ENCODE assay signal across 17 cellular contexts in the genomic region with DNA sequence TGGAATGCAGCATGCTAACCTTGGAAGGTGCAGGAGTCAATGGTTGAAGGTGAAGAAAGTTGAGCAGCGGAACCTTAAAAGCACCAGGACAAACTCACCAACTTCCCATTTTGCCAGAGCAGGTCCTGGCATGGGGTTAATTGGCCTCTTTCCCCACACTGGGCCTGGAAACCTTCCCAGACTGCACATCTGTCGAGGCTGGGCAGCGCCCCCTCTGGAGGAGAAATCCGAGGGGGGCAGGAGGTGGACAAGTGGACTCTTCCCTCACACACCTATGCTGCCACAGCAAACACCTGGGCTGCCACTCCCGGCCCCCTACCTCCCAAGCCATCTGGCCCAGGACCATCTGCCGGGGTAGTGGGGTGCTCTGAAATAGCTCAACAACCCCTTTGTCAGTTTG.
DNase-seq lines count a peak whose midpoint lies in the region; ATAC-seq and TF ChIP-seq lines count a peak whose summit lies in the region.
"Had no signal": no experiment of that assay in that cellular context is flagged by ENCODE, and none has a peak within 500 bp of the region (broad histone marks: within the 10 kb centered on the region; RNA-seq: fewer than 3 reads in every experiment).

No MANE protein-coding gene starts in this region.

- H2BK5ac ChIP-seq in H9 (ENCODE audit: insufficient read length, low read length): no peak overlapping the region

- no peak overlapping the region for H2BK12ac ChIP-seq in H9 (ENCODE audit: insufficient read length, low read depth, low read length)

- H2BK15ac ChIP-seq in H9 (ENCODE audit: low read depth, low read length): no peak overlapping the region

- H3K27ac Mint-ChIP-seq in H9: no peak overlapping the region
- H3K27ac Mint-ChIP-seq: CD4-positive, CD25-positive, alpha-beta regulatory T cell; HFFc6 had no signal

- H3K27ac ChIP-seq in H9 (ENCODE audit: insufficient read length, low read depth, low read length) (no peak overlapping the region), transverse colon (no peak overlapping the region)

- no peak overlapping the region for H3K56ac ChIP-seq in H9 (ENCODE audit: insufficient read length, low read depth, low read length)

- TF ChIP-seq POLR2A in transverse colon (IDR thresholded peaks at IDR 0.05): no peak

- WGBS in H9 (ENCODE audit: extremely low coverage, insufficient read length, low lambda C conversion rate): no CpG with 5 or more reads among the region's 6 CpGs
- WGBS in transverse colon (ENCODE audit: low coverage in 1 of 2), 2 donors: 40 to 51% methylated on average over 1 to 6 of the region's 6 CpGs

- H3K79me1 ChIP-seq in H9 (ENCODE audit: insufficient read depth, low read depth, low read length, poor library complexity, severe bottlenecking): no peaks in the 10 kb centered on the region

- peaks cover 6 to 13% of the 10 kb centered on the region in 2 experiments for H3K4me1 Mint-ChIP-seq in H9
- H3K4me1 Mint-ChIP-seq: CD4-positive, CD25-positive, alpha-beta regulatory T cell had no signal

- DNase-seq in DMS 273 treated with DMSO at 0.1 percent for 48 hours (lab: John Stamatoyannopoulos, UW): peak; percentile 75
- no peak for DNase-seq in H9
- DNase-seq in cerebellar cortex (ENCODE audit: low spot score): peak; percentile 14
- DNase-seq in iPS-NIHi7 (ENCODE audit: extremely low spot score): peak; percentile 31
- no peak for DNase-seq in transverse colon
- DNase-seq: ACHN; CD4-positive, CD25-positive, alpha-beta regulatory T cell; DMS79; HFFc6; KG1; NCI-H1417; NCI-H2029 treated with DMSO at 0.1 percent for 48 hours; NCI-H226; SIG-M5 had no signal

- H3K23ac ChIP-seq in H9 (ENCODE audit: insufficient read length, low read depth, low read length): no peak overlapping the region

- no peak overlapping the region for H2AFZ ChIP-seq in H9 (ENCODE audit: low read length)

- H3K36me3 Mint-ChIP-seq in H9 (ENCODE audit: insufficient read depth in 1 of 3, low read depth in 3 of 3): no peaks in the 10 kb centered on the region
- H3K36me3 Mint-ChIP-seq: CD4-positive, CD25-positive, alpha-beta regulatory T cell had no signal

- no peak overlapping the region for H4K8ac ChIP-seq in H9 (replicated peaks; ENCODE audit: insufficient read length, low read depth, low read length)

- no peaks in the 10 kb centered on the region for H3K36me3 ChIP-seq in transverse colon
- H3K36me3 ChIP-seq: MG63 had no signal

- H4K20me1 ChIP-seq in H9 (ENCODE audit: control insufficient read depth, insufficient read depth, insufficient read length): no peaks in the 10 kb centered on the region

- no peak overlapping the region for H3T11ph ChIP-seq in H9 (ENCODE audit: low read length)

- ATAC-seq in GM19395 (IDR thresholded peaks at IDR 0.05; ENCODE audit: unreplicated experiment) (no peak), HG02840 (IDR thresholded peaks at IDR 0.05; ENCODE audit: low FRiP score, unreplicated experiment) (no peak)

- H3K23me2 ChIP-seq in H9 (ENCODE audit: insufficient read length, low read depth, low read length, poor library complexity, severe bottlenecking): no peaks in the 10 kb centered on the region

- no peak overlapping the region for H2BK120ac ChIP-seq in H9 (ENCODE audit: low read depth, low read length, poor library complexity, severe bottlenecking)

- H2BK20ac ChIP-seq in H9 (ENCODE audit: low read depth, low read length, poor library complexity, severe bottlenecking): no peak overlapping the region

- H3K9me3 Mint-ChIP-seq in H9: no peaks in the 10 kb centered on the region

- no peaks in the 10 kb centered on the region; the same call in none of the 2 replicates for H3K27me3 Mint-ChIP-seq in H9 (ENCODE audit: low read depth)
- H3K27me3 Mint-ChIP-seq: CD4-positive, CD25-positive, alpha-beta regulatory T cell had no signal

- no peak overlapping the region for H3K4me3 Mint-ChIP-seq in H9
- H3K4me3 Mint-ChIP-seq: CD4-positive, CD25-positive, alpha-beta regulatory T cell; HFFc6 had no signal

- no peak overlapping the region for H4K91ac ChIP-seq in H9 (ENCODE audit: insufficient read length, low read depth, low read length)

- no peak overlapping the region for H3K9ac ChIP-seq in H9 (ENCODE audit: extremely low read depth, insufficient read length, low read length)

- no peaks in the 10 kb centered on the region for H3K79me2 ChIP-seq in H9 (ENCODE audit: insufficient read depth, low read length)

- in situ Hi-C loops in transverse colon (cut with MboI; ENCODE audit: low pct_ligation_motif_present in 1 of 4, low pct_unique_long_range_greater_than_20kb in 1 of 4, low sequenced_read_pairs in 3 of 4): no loop called here

- no peak overlapping the region for H3K18ac ChIP-seq in H9 (ENCODE audit: insufficient read length, low read depth, low read length)

- H2AK5ac ChIP-seq in H9 (ENCODE audit: insufficient read length, low read length): no peak overlapping the region

- H3K27me3 ChIP-seq in H9 (ENCODE audit: insufficient read depth, low read length) (no peaks in the 10 kb centered on the region), transverse colon (peaks cover 3% of the 10 kb centered on the region)
- H3K27me3 ChIP-seq: MG63 had no signal

- TF ChIP-seq CTCF in H9 (conservative IDR thresholded peaks at IDR 0.05) (peak; percentile 21; the same call in 1 of the 3 replicates), transverse colon (IDR thresholded peaks at IDR 0.05) (no peak)

- no peak overlapping the region for H3K4ac ChIP-seq in H9 (ENCODE audit: low read depth, low read length)

- H4K5ac ChIP-seq in H9 (ENCODE audit: insufficient read length, low read depth, low read length): no peak overlapping the region

- H3K4me3 ChIP-seq in transverse colon: no peak overlapping the region
- H3K4me3 ChIP-seq: MG63 had no signal

- TF ChIP-seq EP300 in transverse colon (IDR thresholded peaks at IDR 0.05; ENCODE audit: low read depth): no peak

- no peak overlapping the region for H3K4me2 ChIP-seq in H9 (ENCODE audit: insufficient read depth, insufficient read length, low read length)

- H3K9me3 ChIP-seq in H9 (ENCODE audit: control insufficient read depth, low read depth, low read length): no peaks in the 10 kb centered on the region
- H3K9me3 ChIP-seq in transverse colon: no peaks in the 10 kb centered on the region
- H3K9me3 ChIP-seq: MG63 had no signal

- H3K4me1 ChIP-seq in H9 (ENCODE audit: insufficient read depth, low read length) (no peaks in the 10 kb centered on the region), transverse colon (no peaks in the 10 kb centered on the region)

- H3K14ac ChIP-seq in H9 (ENCODE audit: insufficient read depth, low read length): no peak overlapping the region

- intact Hi-C loops in transverse colon (cut with DNase I; ENCODE audit: low total_unique reads): no loop called here

Comparison
In these comparisons a context has a peak if more than half of its experiments do, and no peak if none do; other contexts are left out.
1. DNase-seq: peak in DMS 273 treated with DMSO at 0.1 percent for 48 hours (single experiment), cerebellar cortex (single experiment) and iPS-NIHi7 (single experiment); none in H9 (single experiment) and transverse colon (single experiment).